In the genomic region with DNA sequence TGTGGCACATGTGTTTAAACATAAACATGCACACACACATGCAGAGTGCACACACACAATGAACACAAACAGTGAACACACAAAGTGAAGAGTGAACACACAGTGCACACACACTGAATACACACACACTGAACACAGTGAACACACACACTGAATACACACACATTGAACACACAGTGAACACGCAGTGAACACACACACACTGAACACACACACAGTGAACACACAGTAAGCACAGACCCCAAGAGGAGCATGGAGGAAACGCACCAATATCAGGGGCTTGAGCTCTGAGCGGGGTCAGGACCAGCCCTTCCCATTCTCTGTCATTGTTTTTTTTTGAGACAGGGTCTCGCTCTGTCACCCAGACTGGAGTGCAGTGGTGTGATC, we compare ENCODE assay signal across 29 cellular contexts. TPM values are rescaled to one million over a fixed set of nuclear protein-coding genes. Genes with fewer than 3 reads are reported as not detected.
"Had no signal": no experiment of that assay in that cellular context is flagged by ENCODE, and none has a peak within 500 bp of the region (broad histone marks: within the 10 kb centered on the region; RNA-seq: fewer than 3 reads in every experiment).

No MANE protein-coding gene starts in this region.

- H3K4me3 ChIP-seq: coronary artery, heart left ventricle, lung, thoracic aorta, transverse colon had no signal

- H3K27me3 ChIP-seq: heart left ventricle, neutrophil, transverse colon had no signal

- FAIRE-seq: frontal cortex had no signal

- H3K9me3 ChIP-seq: heart left ventricle, neutrophil, thoracic aorta, transverse colon had no signal

- H3K4me3 Mint-ChIP-seq: endodermal cell; natural killer cell treated with Interleukin-12 subunit alpha and Interleukin-12 subunit beta and Interleukin-15 and Interleukin-18, amount 100 ng/mL, for 72 hours; stimulated activated naive CD8-positive, alpha-beta T cell treated with anti-CD3 and anti-CD28 coated beads, Interleukin-15, amount 100 ng/mL, for 72 hours had no signal

- H3K9me3 Mint-ChIP-seq: endodermal cell; natural killer cell treated with Interleukin-12 subunit alpha and Interleukin-12 subunit beta and Interleukin-15 and Interleukin-18, amount 100 ng/mL, for 72 hours; stimulated activated naive B cell treated with anti-CD40 and anti-IgM and Interleukin-4, amounts not matched to agents 10 μg/mL and 1 μg/mL and 100 μg/mL, for 72 hours; stimulated activated naive CD8-positive, alpha-beta T cell treated with anti-CD3 and anti-CD28 coated beads, Interleukin-15, amount 100 ng/mL, for 72 hours had no signal

- H3K27me3 Mint-ChIP-seq: natural killer cell treated with Interleukin-12 subunit alpha and Interleukin-12 subunit beta and Interleukin-15 and Interleukin-18, amount 100 ng/mL, for 72 hours; stimulated activated naive B cell treated with anti-CD40 and anti-IgM and Interleukin-4, amounts not matched to agents 10 μg/mL and 1 μg/mL and 100 μg/mL, for 72 hours had no signal

- H3K27ac Mint-ChIP-seq: endodermal cell; natural killer cell treated with Interleukin-12 subunit alpha and Interleukin-12 subunit beta and Interleukin-15 and Interleukin-18, amount 100 ng/mL, for 72 hours; stimulated activated naive B cell treated with anti-CD40 and anti-IgM and Interleukin-4, amounts not matched to agents 10 μg/mL and 1 μg/mL and 100 μg/mL, for 72 hours; stimulated activated naive CD8-positive, alpha-beta T cell treated with anti-CD3 and anti-CD28 coated beads, Interleukin-15, amount 100 ng/mL, for 72 hours had no signal

- H3K27ac ChIP-seq: coronary artery, heart left ventricle, neutrophil, thoracic aorta, transverse colon had no signal

- DNase-seq: effector CD4-positive, alpha-beta T cell; endodermal cell; hippocampal formation; left colon; left ventricle myocardium superior; mesenchymal stem cell; midbrain; stimulated activated CD4-positive, alpha-beta T cell treated with anti-CD3 and anti-CD28 coated beads, Interleukin-2, amount 100 ng/mL, for 24 hours; stimulated activated CD4-positive, alpha-beta T cell treated with anti-CD3 and anti-CD28 coated beads, Interleukin-4, amount 100 ng/mL, for 4 hours; stimulated activated naive B cell treated with anti-CD40 and anti-IgM and Interleukin-4, amounts not matched to agents 10 μg/mL and 1 μg/mL and 100 μg/mL, for 72 hours; stimulated activated naive CD8-positive, alpha-beta T cell treated with anti-CD3 and anti-CD28 coated beads, Interleukin-15, amount 100 ng/mL, for 72 hours; transverse colon had no signal

- H3K36me3 Mint-ChIP-seq: natural killer cell treated with Interleukin-12 subunit alpha and Interleukin-12 subunit beta and Interleukin-15 and Interleukin-18, amount 100 ng/mL, for 72 hours had no signal

- ATAC-seq: esophagus mucosa; heart left ventricle; left colon; left ventricle myocardium superior; natural killer cell treated with Interleukin-12 subunit alpha and Interleukin-12 subunit beta and Interleukin-15 and Interleukin-18, amount 100 ng/mL, for 72 hours; sciatic nerve; stimulated activated naive B cell treated with anti-CD40 and anti-IgM and Interleukin-4, amounts not matched to agents 10 μg/mL and 1 μg/mL and 100 μg/mL, for 72 hours; stimulated activated naive CD8-positive, alpha-beta T cell treated with anti-CD3 and anti-CD28 coated beads, Interleukin-15, amount 100 ng/mL, for 72 hours had no signal

- H3K4me1 ChIP-seq: transverse colon had no signal

RNA-seq across cellular contexts. Expression of gene FNDC11, which starts 37.2 kb away (rescaled TPM):
- total RNA-seq: transverse colon had no signal

RNA-seq across cellular contexts. Expression of gene SRMS, which starts 43.6 kb away (rescaled TPM):
- total RNA-seq: dermis microvascular lymphatic vessel endothelial cell; endodermal cell; fibroblast of lung; frontal cortex; glomerular endothelial cell; heart left ventricle; kidney epithelial cell; left ventricle myocardium superior; lung; natural killer cell treated with Interleukin-12 subunit alpha and Interleukin-12 subunit beta and Interleukin-15 and Interleukin-18, amount 100 ng/mL, for 72 hours; osteocyte; pulmonary artery endothelial cell; sciatic nerve; skeletal muscle tissue; subcutaneous adipose tissue; thoracic aorta had no signal
- polyA plus RNA-seq: fibroblast of lung, heart left ventricle had no signal

RNA-seq across cellular contexts. Expression of gene PTK6, which starts 54.0 kb away (rescaled TPM):
- total RNA-seq: frontal cortex, glomerular endothelial cell, left ventricle myocardium superior, skeletal muscle tissue had no signal
- polyA plus RNA-seq: fibroblast of lung had no signal
